Comparison of ENCODE assay signal across 2 cellular contexts in the genomic region with DNA sequence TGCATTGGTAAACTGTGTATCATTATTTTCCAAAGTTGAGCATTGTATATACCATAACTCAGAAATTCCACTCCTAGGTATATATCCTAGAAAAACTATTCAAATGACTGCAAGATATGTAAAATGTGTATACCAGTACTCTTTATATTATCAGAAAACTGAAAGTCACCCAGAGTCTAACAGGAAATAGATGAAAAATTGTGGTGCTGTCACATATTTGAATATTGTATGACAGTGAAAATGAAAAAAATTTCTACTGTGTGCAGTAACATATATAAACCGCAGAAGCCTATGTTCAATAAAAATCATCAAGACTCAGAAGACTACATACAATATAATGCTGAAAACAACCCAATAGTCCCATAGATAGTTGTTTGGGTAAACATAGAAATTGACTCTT.
TF ChIP-seq lines count a peak whose summit lies in the region.

No MANE protein-coding gene starts in this region.

TF ChIP-seq in GM12878, 131 proteins besides CTCF, POLR2A, EP300 and RAD21 (continues in another document):
- TF ChIP-seq, protein P1, sequence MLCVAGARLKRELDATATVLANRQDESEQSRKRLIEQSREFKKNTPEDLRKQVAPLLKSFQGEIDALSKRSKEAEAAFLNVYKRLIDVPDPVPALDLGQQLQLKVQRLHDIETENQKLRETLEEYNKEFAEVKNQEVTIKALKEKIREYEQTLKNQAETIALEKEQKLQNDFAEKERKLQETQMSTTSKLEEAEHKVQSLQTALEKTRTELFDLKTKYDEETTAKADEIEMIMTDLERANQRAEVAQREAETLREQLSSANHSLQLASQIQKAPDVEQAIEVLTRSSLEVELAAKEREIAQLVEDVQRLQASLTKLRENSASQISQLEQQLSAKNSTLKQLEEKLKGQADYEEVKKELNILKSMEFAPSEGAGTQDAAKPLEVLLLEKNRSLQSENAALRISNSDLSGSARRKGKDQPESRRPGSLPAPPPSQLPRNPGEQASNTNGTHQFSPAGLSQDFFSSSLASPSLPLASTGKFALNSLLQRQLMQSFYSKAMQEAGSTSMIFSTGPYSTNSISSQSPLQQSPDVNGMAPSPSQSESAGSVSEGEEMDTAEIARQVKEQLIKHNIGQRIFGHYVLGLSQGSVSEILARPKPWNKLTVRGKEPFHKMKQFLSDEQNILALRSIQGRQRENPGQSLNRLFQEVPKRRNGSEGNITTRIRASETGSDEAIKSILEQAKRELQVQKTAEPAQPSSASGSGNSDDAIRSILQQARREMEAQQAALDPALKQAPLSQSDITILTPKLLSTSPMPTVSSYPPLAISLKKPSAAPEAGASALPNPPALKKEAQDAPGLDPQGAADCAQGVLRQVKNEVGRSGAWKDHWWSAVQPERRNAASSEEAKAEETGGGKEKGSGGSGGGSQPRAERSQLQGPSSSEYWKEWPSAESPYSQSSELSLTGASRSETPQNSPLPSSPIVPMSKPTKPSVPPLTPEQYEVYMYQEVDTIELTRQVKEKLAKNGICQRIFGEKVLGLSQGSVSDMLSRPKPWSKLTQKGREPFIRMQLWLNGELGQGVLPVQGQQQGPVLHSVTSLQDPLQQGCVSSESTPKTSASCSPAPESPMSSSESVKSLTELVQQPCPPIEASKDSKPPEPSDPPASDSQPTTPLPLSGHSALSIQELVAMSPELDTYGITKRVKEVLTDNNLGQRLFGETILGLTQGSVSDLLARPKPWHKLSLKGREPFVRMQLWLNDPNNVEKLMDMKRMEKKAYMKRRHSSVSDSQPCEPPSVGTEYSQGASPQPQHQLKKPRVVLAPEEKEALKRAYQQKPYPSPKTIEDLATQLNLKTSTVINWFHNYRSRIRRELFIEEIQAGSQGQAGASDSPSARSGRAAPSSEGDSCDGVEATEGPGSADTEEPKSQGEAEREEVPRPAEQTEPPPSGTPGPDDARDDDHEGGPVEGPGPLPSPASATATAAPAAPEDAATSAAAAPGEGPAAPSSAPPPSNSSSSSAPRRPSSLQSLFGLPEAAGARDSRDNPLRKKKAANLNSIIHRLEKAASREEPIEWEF (IDR thresholded peaks at IDR 0.05; ENCODE audit: insufficient replicate concordance, low read depth, low read length), result no peak
- TF ChIP-seq, protein P2, sequence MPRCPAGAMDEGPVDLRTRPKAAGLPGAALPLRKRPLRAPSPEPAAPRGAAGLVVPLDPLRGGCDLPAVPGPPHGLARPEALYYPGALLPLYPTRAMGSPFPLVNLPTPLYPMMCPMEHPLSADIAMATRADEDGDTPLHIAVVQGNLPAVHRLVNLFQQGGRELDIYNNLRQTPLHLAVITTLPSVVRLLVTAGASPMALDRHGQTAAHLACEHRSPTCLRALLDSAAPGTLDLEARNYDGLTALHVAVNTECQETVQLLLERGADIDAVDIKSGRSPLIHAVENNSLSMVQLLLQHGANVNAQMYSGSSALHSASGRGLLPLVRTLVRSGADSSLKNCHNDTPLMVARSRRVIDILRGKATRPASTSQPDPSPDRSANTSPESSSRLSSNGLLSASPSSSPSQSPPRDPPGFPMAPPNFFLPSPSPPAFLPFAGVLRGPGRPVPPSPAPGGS (IDR thresholded peaks at IDR 0.05; ENCODE audit: borderline replicate concordance, insufficient read depth, low read depth, low read length, poor library complexity, severe bottlenecking), result no peak
- TF ChIP-seq, protein P3, sequence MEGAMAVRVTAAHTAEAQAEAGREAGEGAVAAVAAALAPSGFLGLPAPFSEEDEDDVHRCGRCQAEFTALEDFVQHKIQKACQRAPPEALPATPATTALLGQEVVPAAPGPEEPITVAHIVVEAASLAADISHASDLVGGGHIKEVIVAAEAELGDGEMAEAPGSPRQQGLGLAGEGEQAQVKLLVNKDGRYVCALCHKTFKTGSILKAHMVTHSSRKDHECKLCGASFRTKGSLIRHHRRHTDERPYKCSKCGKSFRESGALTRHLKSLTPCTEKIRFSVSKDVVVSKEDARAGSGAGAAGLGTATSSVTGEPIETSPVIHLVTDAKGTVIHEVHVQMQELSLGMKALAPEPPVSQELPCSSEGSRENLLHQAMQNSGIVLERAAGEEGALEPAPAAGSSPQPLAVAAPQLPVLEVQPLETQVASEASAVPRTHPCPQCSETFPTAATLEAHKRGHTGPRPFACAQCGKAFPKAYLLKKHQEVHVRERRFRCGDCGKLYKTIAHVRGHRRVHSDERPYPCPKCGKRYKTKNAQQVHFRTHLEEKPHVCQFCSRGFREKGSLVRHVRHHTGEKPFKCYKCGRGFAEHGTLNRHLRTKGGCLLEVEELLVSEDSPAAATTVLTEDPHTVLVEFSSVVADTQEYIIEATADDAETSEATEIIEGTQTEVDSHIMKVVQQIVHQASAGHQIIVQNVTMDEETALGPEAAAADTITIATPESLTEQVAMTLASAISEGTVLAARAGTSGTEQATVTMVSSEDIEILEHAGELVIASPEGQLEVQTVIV (IDR thresholded peaks at IDR 0.05; ENCODE audit: borderline replicate concordance, partially characterized antibody), result no peak
- TF ChIP-seq ZNF622 (IDR thresholded peaks at IDR 0.05) (no peak), SMC3 (IDR thresholded peaks at IDR 0.05; ENCODE audit: borderline replicate concordance, low read length) (no peak), SIX5 (IDR thresholded peaks at IDR 0.05; ENCODE audit: low read depth, low read length, severe bottlenecking) (no peak), RUNX3 (IDR thresholded peaks at IDR 0.05; ENCODE audit: low read length) (no peak), SUPT20H (IDR thresholded peaks at IDR 0.05; ENCODE audit: borderline replicate concordance, control insufficient read depth, low read depth, low read length) (no peak), TAF1 (IDR thresholded peaks at IDR 0.05; ENCODE audit: borderline replicate concordance, low read depth, low read length) (no peak)
- TF ChIP-seq, protein P4, sequence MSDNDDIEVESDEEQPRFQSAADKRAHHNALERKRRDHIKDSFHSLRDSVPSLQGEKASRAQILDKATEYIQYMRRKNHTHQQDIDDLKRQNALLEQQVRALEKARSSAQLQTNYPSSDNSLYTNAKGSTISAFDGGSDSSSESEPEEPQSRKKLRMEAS (IDR thresholded peaks at IDR 0.05; ENCODE audit: low read depth, low read length), result no peak
- TF ChIP-seq, protein P5, sequence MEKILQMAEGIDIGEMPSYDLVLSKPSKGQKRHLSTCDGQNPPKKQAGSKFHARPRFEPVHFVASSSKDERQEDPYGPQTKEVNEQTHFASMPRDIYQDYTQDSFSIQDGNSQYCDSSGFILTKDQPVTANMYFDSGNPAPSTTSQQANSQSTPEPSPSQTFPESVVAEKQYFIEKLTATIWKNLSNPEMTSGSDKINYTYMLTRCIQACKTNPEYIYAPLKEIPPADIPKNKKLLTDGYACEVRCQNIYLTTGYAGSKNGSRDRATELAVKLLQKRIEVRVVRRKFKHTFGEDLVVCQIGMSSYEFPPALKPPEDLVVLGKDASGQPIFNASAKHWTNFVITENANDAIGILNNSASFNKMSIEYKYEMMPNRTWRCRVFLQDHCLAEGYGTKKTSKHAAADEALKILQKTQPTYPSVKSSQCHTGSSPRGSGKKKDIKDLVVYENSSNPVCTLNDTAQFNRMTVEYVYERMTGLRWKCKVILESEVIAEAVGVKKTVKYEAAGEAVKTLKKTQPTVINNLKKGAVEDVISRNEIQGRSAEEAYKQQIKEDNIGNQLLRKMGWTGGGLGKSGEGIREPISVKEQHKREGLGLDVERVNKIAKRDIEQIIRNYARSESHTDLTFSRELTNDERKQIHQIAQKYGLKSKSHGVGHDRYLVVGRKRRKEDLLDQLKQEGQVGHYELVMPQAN (conservative IDR thresholded peaks at IDR 0.05), result no peak

TF ChIP-seq in HepG2, 621 proteins besides CTCF, POLR2A, EP300 and RAD21 (continued from another document):
- TF ChIP-seq FIP1L1 (IDR thresholded peaks at IDR 0.05; ENCODE audit: borderline replicate concordance, insufficient read depth, low read depth, low read length), result no peak
- TF ChIP-seq MBD4 (IDR thresholded peaks at IDR 0.05; ENCODE audit: borderline replicate concordance, low read length), result no peak
- no peak for TF ChIP-seq ZSCAN22 (CRISPR knock-in tag; IDR thresholded peaks at IDR 0.05)
- no peak for TF ChIP-seq BORCS8-MEF2B (CRISPR knock-in tag; IDR thresholded peaks at IDR 0.05)
- TF ChIP-seq, protein P6, sequence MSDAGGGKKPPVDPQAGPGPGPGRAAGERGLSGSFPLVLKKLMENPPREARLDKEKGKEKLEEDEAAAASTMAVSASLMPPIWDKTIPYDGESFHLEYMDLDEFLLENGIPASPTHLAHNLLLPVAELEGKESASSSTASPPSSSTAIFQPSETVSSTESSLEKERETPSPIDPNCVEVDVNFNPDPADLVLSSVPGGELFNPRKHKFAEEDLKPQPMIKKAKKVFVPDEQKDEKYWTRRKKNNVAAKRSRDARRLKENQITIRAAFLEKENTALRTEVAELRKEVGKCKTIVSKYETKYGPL (CRISPR knock-in tag; IDR thresholded peaks at IDR 0.05), result no peak
- TF ChIP-seq NBN (conservative IDR thresholded peaks at IDR 0.05), result no peak
- no peak for TF ChIP-seq SOX6 (IDR thresholded peaks at IDR 0.05)
- no peak for TF ChIP-seq SOX6 (CRISPR knock-in tag; IDR thresholded peaks at IDR 0.05)
- no peak for TF ChIP-seq POLR2AphosphoS2 (IDR thresholded peaks at IDR 0.05; ENCODE audit: low read depth, low read length)
- no peak for TF ChIP-seq PCBP2 (optimal IDR thresholded peaks at IDR 0.05; ENCODE audit: low read depth, low read length, poor library complexity, severe bottlenecking)
- no peak for TF ChIP-seq IRX3 (CRISPR knock-in tag; IDR thresholded peaks at IDR 0.05; ENCODE audit: borderline replicate concordance, low read depth)
- TF ChIP-seq CCAR2 (optimal IDR thresholded peaks at IDR 0.05; ENCODE audit: low read depth, low read length), result no peak
- TF ChIP-seq PCBP1 (IDR thresholded peaks at IDR 0.05; ENCODE audit: borderline replicate concordance, low read depth, low read length), result no peak
